In the genomic region with DNA sequence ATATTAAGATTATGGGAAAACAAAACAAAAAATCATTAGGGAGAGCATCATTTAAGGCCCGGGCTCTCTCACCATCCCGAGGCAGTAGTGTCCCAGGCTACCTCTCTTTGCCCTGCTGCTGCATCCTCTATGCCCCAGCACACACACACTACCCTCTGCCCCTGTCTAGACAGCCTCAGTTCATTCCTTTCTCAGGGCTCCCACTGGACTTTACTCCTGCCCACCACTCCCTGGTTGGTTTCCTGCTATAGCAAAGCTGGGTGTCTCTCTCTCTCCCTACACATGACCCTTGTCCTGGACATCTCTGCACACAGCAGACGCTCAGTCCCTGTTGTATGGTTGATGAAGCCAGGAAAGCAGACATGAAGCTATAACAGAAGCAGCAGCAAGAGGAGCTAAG, we compare ENCODE assay signal across 1 cellular context.
TF ChIP-seq lines count a peak whose summit lies in the region.

No MANE protein-coding gene starts in this region.

TF ChIP-seq in SK-N-SH treated with all-trans-retinoic acid at 6 μM for 48 hours, 23 proteins besides CTCF, POLR2A, EP300 and RAD21 (continued from another document):
- TF ChIP-seq, protein P1, sequence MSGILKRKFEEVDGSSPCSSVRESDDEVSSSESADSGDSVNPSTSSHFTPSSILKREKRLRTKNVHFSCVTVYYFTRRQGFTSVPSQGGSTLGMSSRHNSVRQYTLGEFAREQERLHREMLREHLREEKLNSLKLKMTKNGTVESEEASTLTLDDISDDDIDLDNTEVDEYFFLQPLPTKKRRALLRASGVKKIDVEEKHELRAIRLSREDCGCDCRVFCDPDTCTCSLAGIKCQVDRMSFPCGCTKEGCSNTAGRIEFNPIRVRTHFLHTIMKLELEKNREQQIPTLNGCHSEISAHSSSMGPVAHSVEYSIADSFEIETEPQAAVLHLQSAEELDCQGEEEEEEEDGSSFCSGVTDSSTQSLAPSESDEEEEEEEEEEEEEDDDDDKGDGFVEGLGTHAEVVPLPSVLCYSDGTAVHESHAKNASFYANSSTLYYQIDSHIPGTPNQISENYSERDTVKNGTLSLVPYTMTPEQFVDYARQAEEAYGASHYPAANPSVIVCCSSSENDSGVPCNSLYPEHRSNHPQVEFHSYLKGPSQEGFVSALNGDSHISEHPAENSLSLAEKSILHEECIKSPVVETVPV (CRISPR knock-in tag; IDR thresholded peaks at IDR 0.05): no peak
- TF ChIP-seq, protein P2, sequence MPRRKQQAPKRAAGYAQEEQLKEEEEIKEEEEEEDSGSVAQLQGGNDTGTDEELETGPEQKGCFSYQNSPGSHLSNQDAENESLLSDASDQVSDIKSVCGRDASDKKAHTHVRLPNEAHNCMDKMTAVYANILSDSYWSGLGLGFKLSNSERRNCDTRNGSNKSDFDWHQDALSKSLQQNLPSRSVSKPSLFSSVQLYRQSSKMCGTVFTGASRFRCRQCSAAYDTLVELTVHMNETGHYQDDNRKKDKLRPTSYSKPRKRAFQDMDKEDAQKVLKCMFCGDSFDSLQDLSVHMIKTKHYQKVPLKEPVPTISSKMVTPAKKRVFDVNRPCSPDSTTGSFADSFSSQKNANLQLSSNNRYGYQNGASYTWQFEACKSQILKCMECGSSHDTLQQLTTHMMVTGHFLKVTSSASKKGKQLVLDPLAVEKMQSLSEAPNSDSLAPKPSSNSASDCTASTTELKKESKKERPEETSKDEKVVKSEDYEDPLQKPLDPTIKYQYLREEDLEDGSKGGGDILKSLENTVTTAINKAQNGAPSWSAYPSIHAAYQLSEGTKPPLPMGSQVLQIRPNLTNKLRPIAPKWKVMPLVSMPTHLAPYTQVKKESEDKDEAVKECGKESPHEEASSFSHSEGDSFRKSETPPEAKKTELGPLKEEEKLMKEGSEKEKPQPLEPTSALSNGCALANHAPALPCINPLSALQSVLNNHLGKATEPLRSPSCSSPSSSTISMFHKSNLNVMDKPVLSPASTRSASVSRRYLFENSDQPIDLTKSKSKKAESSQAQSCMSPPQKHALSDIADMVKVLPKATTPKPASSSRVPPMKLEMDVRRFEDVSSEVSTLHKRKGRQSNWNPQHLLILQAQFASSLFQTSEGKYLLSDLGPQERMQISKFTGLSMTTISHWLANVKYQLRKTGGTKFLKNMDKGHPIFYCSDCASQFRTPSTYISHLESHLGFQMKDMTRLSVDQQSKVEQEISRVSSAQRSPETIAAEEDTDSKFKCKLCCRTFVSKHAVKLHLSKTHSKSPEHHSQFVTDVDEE (CRISPR knock-in tag; IDR thresholded peaks at IDR 0.05): no peak
